2 cellular contexts compared by ENCODE assay signal in genomic region chr2:239507576-239508258, GRCh38.
TF ChIP-seq lines count a peak whose summit lies in the region.

No MANE protein-coding gene starts in this region.

TF ChIP-seq in HepG2, 621 proteins besides CTCF, POLR2A, EP300 and RAD21:
- TF ChIP-seq HDAC1 (CRISPR knock-in tag; IDR thresholded peaks at IDR 0.05) (no peak), ZFP37 (CRISPR knock-in tag; IDR thresholded peaks at IDR 0.05; ENCODE audit: borderline replicate concordance) (no peak), ZNF317 (CRISPR knock-in tag; IDR thresholded peaks at IDR 0.05) (no peak), TBP (CRISPR knock-in tag; IDR thresholded peaks at IDR 0.05) (no peak), ZNF318 (CRISPR knock-in tag; IDR thresholded peaks at IDR 0.05) (no peak)
- TF ChIP-seq, protein P1, sequence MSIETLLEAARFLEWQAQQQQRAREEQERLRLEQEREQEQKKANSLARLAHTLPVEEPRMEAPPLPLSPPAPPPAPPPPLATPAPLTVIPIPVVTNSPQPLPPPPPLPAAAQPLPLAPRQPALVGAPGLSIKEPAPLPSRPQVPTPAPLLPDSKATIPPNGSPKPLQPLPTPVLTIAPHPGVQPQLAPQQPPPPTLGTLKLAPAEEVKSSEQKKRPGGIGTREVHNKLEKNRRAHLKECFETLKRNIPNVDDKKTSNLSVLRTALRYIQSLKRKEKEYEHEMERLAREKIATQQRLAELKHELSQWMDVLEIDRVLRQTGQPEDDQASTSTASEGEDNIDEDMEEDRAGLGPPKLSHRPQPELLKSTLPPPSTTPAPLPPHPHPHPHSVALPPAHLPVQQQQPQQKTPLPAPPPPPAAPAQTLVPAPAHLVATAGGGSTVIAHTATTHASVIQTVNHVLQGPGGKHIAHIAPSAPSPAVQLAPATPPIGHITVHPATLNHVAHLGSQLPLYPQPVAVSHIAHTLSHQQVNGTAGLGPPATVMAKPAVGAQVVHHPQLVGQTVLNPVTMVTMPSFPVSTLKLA (IDR thresholded peaks at IDR 0.05) = peak; percentile 89
- TF ChIP-seq, protein P2, sequence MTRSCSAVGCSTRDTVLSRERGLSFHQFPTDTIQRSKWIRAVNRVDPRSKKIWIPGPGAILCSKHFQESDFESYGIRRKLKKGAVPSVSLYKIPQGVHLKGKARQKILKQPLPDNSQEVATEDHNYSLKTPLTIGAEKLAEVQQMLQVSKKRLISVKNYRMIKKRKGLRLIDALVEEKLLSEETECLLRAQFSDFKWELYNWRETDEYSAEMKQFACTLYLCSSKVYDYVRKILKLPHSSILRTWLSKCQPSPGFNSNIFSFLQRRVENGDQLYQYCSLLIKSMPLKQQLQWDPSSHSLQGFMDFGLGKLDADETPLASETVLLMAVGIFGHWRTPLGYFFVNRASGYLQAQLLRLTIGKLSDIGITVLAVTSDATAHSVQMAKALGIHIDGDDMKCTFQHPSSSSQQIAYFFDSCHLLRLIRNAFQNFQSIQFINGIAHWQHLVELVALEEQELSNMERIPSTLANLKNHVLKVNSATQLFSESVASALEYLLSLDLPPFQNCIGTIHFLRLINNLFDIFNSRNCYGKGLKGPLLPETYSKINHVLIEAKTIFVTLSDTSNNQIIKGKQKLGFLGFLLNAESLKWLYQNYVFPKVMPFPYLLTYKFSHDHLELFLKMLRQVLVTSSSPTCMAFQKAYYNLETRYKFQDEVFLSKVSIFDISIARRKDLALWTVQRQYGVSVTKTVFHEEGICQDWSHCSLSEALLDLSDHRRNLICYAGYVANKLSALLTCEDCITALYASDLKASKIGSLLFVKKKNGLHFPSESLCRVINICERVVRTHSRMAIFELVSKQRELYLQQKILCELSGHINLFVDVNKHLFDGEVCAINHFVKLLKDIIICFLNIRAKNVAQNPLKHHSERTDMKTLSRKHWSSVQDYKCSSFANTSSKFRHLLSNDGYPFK (CRISPR knock-in tag; IDR thresholded peaks at IDR 0.05; ENCODE audit: borderline replicate concordance) = no peak
- TF ChIP-seq, protein P3, sequence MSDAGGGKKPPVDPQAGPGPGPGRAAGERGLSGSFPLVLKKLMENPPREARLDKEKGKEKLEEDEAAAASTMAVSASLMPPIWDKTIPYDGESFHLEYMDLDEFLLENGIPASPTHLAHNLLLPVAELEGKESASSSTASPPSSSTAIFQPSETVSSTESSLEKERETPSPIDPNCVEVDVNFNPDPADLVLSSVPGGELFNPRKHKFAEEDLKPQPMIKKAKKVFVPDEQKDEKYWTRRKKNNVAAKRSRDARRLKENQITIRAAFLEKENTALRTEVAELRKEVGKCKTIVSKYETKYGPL (CRISPR knock-in tag; IDR thresholded peaks at IDR 0.05) = no peak

TF ChIP-seq in H1, 55 proteins besides CTCF, POLR2A, EP300 and RAD21:
- TF ChIP-seq CBX8 (IDR thresholded peaks at IDR 0.05; ENCODE audit: borderline replicate concordance, low read depth, low read length) = no peak
- no peak for TF ChIP-seq ZNF274 (IDR thresholded peaks at IDR 0.05; ENCODE audit: borderline replicate concordance, extremely low read depth, low read length)
- no peak for TF ChIP-seq RNF2 (IDR thresholded peaks at IDR 0.05; ENCODE audit: borderline replicate concordance, low read depth, low read length, missing control alignments, poor library complexity, severe bottlenecking)
- no peak for TF ChIP-seq CREB1 (IDR thresholded peaks at IDR 0.05)
- TF ChIP-seq ASH2L (IDR thresholded peaks at IDR 0.05; ENCODE audit: low read length) = no peak
- TF ChIP-seq KDM1A (IDR thresholded peaks at IDR 0.05; ENCODE audit: borderline replicate concordance, low read length) = no peak
- TF ChIP-seq HDAC6 (IDR thresholded peaks at IDR 0.05; ENCODE audit: low read depth, low read length) = no peak
- no peak for TF ChIP-seq JUND (IDR thresholded peaks at IDR 0.05; ENCODE audit: low read length)
- no peak for TF ChIP-seq PHF8 (conservative IDR thresholded peaks at IDR 0.05; ENCODE audit: low read depth, low read length)
- no peak for TF ChIP-seq BCL11A (IDR thresholded peaks at IDR 0.05; ENCODE audit: low read depth in 2 of 2, low read length in 2 of 2)
- TF ChIP-seq SP2 (IDR thresholded peaks at IDR 0.05; ENCODE audit: low read length) = no peak
- TF ChIP-seq NRF1 (IDR thresholded peaks at IDR 0.05; ENCODE audit: low read depth, low read length) = no peak
